Comparison of ENCODE assay signal across 9 cellular contexts in genomic region chr12:108611884-108612415, GRCh38. TPM values are rescaled to one million over a fixed set of nuclear protein-coding genes. Genes with fewer than 3 reads are reported as not detected.
A peak's percentile ranks its signal among the peaks of the same experiment; 100 is the strongest.
DNase-seq lines count a peak whose midpoint lies in the region; ATAC-seq and TF ChIP-seq lines count a peak whose summit lies in the region.
"Had no signal": no experiment of that assay in that cellular context is flagged by ENCODE, and none has a peak within 500 bp of the region (broad histone marks: within the 10 kb centered on the region; RNA-seq: fewer than 3 reads in every experiment).

No MANE protein-coding gene starts in this region.

- TF ChIP-seq RAD21 in Ishikawa (IDR thresholded peaks at IDR 0.05; ENCODE audit: low read depth), result peak; percentile 39; the same call in 1 of the 2 replicates

- no peaks in the 10 kb centered on the region for H3K36me3 ChIP-seq in uterus

- intact Hi-C loops in uterus (cut with DNase I; ENCODE audit: low total_unique reads), result no loop called here

- no peak overlapping the region for H3K4me3 ChIP-seq in uterus

- peak in 2 of 4 experiments; percentile 7 to 27 for TF ChIP-seq CTCF in uterus (IDR thresholded peaks at IDR 0.05)

- TF ChIP-seq EP300 in Ishikawa (IDR thresholded peaks at IDR 0.05; ENCODE audit: borderline replicate concordance), result no peak

- peak; percentile 23 for ATAC-seq in esophagus mucosa
- no peak for ATAC-seq in GM18519 (IDR thresholded peaks at IDR 0.05; ENCODE audit: low FRiP score, unreplicated experiment)
- ATAC-seq: right cardiac atrium had no signal

- H3K27ac ChIP-seq in uterus, result no peak overlapping the region

- H3K27me3 ChIP-seq in uterus, result no peaks in the 10 kb centered on the region

- H3K4me1 ChIP-seq in uterus, result peaks cover 0 to 4% of the 10 kb centered on the region in 2 donors

- peak; percentile 59 for DNase-seq in D341Med (ENCODE audit: low spot score)
- DNase-seq in activated CD4-positive, alpha-beta T cell treated with anti-CD3 and anti-CD28 coated beads, Interleukin-2, amount 50 U/mL, for 1 hour, result peak; percentile 54
- DNase-seq in stimulated activated CD4-positive, alpha-beta T cell treated with anti-CD3 and anti-CD28 coated beads, Interleukin-15, amount 100 ng/mL, for 24 hours, result peak; percentile 70
- DNase-seq in HuH-7.5 (ENCODE audit: low spot score), result no peak
- no peak for DNase-seq in uterus

- TF ChIP-seq POLR2A in uterus (IDR thresholded peaks at IDR 0.05), result no peak

- no peaks in the 10 kb centered on the region for H3K9me3 ChIP-seq in uterus

TF ChIP-seq in Ishikawa, 13 proteins besides CTCF, POLR2A, EP300 and RAD21:
- TF ChIP-seq USF1 (IDR thresholded peaks at IDR 0.05) (no peak), NFIC (IDR thresholded peaks at IDR 0.05) (no peak), MAX (IDR thresholded peaks at IDR 0.05) (no peak), ZBTB7A (IDR thresholded peaks at IDR 0.05; ENCODE audit: low read depth) (no peak), YY1 (IDR thresholded peaks at IDR 0.05; ENCODE audit: low read depth) (no peak), TCF12 (IDR thresholded peaks at IDR 0.05; ENCODE audit: low read depth) (no peak), CEBPB (IDR thresholded peaks at IDR 0.05) (no peak), EGR1 (IDR thresholded peaks at IDR 0.05) (no peak), FOXM1 (IDR thresholded peaks at IDR 0.05; ENCODE audit: borderline replicate concordance, low read depth) (no peak), REST (IDR thresholded peaks at IDR 0.05; ENCODE audit: low read depth) (no peak), TAF1 (IDR thresholded peaks at IDR 0.05; ENCODE audit: low read depth) (no peak), CREB1 (IDR thresholded peaks at IDR 0.05; ENCODE audit: low read depth) (no peak)

RNA-seq across cellular contexts. Expression of gene TMEM119, which starts 14.1 kb away (rescaled TPM):
- total RNA-seq in esophagus mucosa (2.0 TPM), uterus (100 to 1,000 TPM in 1 of 4 donors, 10 to 100 TPM in 2, 1 to 10 TPM in 1; 9.1 to 102 (median 12.4) TPM)

RNA-seq across cellular contexts. Expression of gene SELPLG, which starts 21.7 kb away (rescaled TPM):
- 0.76 TPM for total RNA-seq in esophagus mucosa
- total RNA-seq in uterus, result 1 to 10 TPM; 1.5 to 6.5 (median 2.9) TPM

RNA-seq across cellular contexts. Expression of gene ISCU, which starts 49.6 kb away (rescaled TPM):
- total RNA-seq in esophagus mucosa, result 51.2 TPM
- total RNA-seq in uterus, result 100 to 1,000 TPM in 3 of 4 donors, 10 to 100 TPM in 1; 81.3 to 226 (median 161) TPM

RNA-seq across cellular contexts. Expression of gene SART3, which starts 51.0 kb away (rescaled TPM):
- total RNA-seq in esophagus mucosa, result 25.7 TPM
- total RNA-seq in uterus, result 10 to 100 TPM; 16.2 to 86.1 (median 55.7) TPM

Comparison
In these comparisons a context has a peak if more than half of its experiments do, and no peak if none do; other contexts are left out.
1. DNase-seq: peak in D341Med (single experiment), activated CD4-positive, alpha-beta T cell treated with anti-CD3 and anti-CD28 coated beads, Interleukin-2, amount 50 U/mL, for 1 hour (single experiment) and stimulated activated CD4-positive, alpha-beta T cell treated with anti-CD3 and anti-CD28 coated beads, Interleukin-15, amount 100 ng/mL, for 24 hours (single experiment); none in HuH-7.5 (single experiment) and uterus (0 of 2).